Comparison of ENCODE assay signal across 7 cellular contexts in genomic region chr4:173608632-173609031, GRCh38.
A peak's percentile ranks its signal among the peaks of the same experiment; 100 is the strongest.
DNase-seq lines count a peak whose midpoint lies in the region; ATAC-seq and TF ChIP-seq lines count a peak whose summit lies in the region.
"Not testable (repeated sequence)": the region's sequence is repeated elsewhere in the genome, so short reads cannot be mapped to it uniquely, and the experiment has no call there.

No MANE protein-coding gene starts in this region.

- TF ChIP-seq CTCF in WTC11 (IDR thresholded peaks at IDR 0.05); left ventricle myocardium inferior (IDR thresholded peaks at IDR 0.05; ENCODE audit: borderline replicate concordance); neural crest cell (conservative IDR thresholded peaks at IDR 0.05): not testable (repeated sequence)

- not testable (repeated sequence) for H3K36me3 Mint-ChIP-seq in WTC11; neural crest cell (ENCODE audit: low read depth)

- DNase-seq in DMS53 (lab: John Stamatoyannopoulos, UW) (peak; percentile 41), NCI-H748 (lab: John Stamatoyannopoulos, UW; ENCODE audit: unreplicated experiment) (peak; percentile 83), WTC11 (ENCODE audit: low spot score) (peak; percentile 84), neural crest cell (ENCODE audit: low read depth, low spot score) (peak; percentile 20)
- DNase-seq in left ventricle myocardium inferior = not testable (repeated sequence)

- not testable (repeated sequence) for H3K36me3 ChIP-seq in HUES48 (ENCODE audit: control insufficient read depth, insufficient read depth, low read length); left ventricle myocardium inferior; iPS-20b (ENCODE audit: insufficient read depth, low read depth, low read length)

- peak overlapping the region; percentile 28 for H3K27ac ChIP-seq in HUES48 (ENCODE audit: low read depth, low read length)
- H3K27ac ChIP-seq in left ventricle myocardium inferior (replicated peaks); iPS-20b (ENCODE audit: low read length): not testable (repeated sequence)

- peaks cover 12% of the 10 kb centered on the region for H3K27me3 Mint-ChIP-seq in WTC11 (ENCODE audit: low read depth)
- H3K27me3 Mint-ChIP-seq in neural crest cell (ENCODE audit: low read depth) = peaks cover 18% of the 10 kb centered on the region

- not testable (repeated sequence) for H3K4me1 ChIP-seq in HUES48 (ENCODE audit: control insufficient read depth, insufficient read depth, low read length); left ventricle myocardium inferior; iPS-20b (ENCODE audit: insufficient read depth, low read length)

- H3K4me3 Mint-ChIP-seq in WTC11 (peak overlapping the region; percentile 73), neural crest cell (peak overlapping the region; percentile 83)

- POLR2A ChIA-PET in WTC11 (lab: Charles Lee) = not testable (repeated sequence)

- peaks cover 18% of the 10 kb centered on the region for H3K9me3 Mint-ChIP-seq in WTC11
- H3K9me3 Mint-ChIP-seq in neural crest cell = not testable (repeated sequence)

- H3K27ac Mint-ChIP-seq in WTC11 = peak overlapping the region; percentile 82
- H3K27ac Mint-ChIP-seq in neural crest cell (ENCODE audit: unreplicated experiment) = not testable (repeated sequence)

- intact Hi-C loops in left ventricle myocardium inferior (cut with micrococcal nuclease) = not testable (repeated sequence)

- H3K4me1 Mint-ChIP-seq in WTC11 = peaks cover 16% of the 10 kb centered on the region
- not testable (repeated sequence) for H3K4me1 Mint-ChIP-seq in neural crest cell

- H3K4me3 ChIP-seq in HUES48 (ENCODE audit: low read depth, low read length) = peak overlapping the region; percentile 68
- H3K4me3 ChIP-seq in left ventricle myocardium inferior = peak overlapping the region; percentile 23
- H3K4me3 ChIP-seq in iPS-20b (ENCODE audit: low read length) = peak overlapping the region; percentile 69

- CTCF ChIA-PET in WTC11 (lab: Charles Lee) = interaction anchor here (1.1 to 1.4 kb wide), 2 partner anchors 34 to 144 kb away, joined by 4 to 5 read pairs; no protein-coding TSS in a partner anchor

- peak overlapping the region; percentile 41 for H3K9ac ChIP-seq in HUES48 (ENCODE audit: low read depth, low read length)
- H3K9ac ChIP-seq in iPS-20b (ENCODE audit: low read depth, low read length) = peak overlapping the region; percentile 73

- not testable (repeated sequence) for H3K27me3 ChIP-seq in HUES48 (ENCODE audit: control insufficient read depth, insufficient read depth, low read length); left ventricle myocardium inferior (ENCODE audit: low read depth); iPS-20b (ENCODE audit: insufficient read depth, low read length)

- not testable (repeated sequence) for ATAC-seq in WTC11

- H3K9me3 ChIP-seq in HUES48 (ENCODE audit: control insufficient read depth, insufficient read depth, low read length); iPS-20b (ENCODE audit: insufficient read depth, low read depth, low read length): not testable (repeated sequence)
- peaks cover 11% of the 10 kb centered on the region for H3K9me3 ChIP-seq in left ventricle myocardium inferior (replicated peaks)

TF ChIP-seq in WTC11, 78 proteins besides CTCF, POLR2A, EP300 and RAD21:
- TF ChIP-seq FOXP4 (CRISPR knock-in tag; IDR thresholded peaks at IDR 0.05) (peak; percentile 91), FOXK1 (CRISPR knock-in tag; IDR thresholded peaks at IDR 0.05) (peak; percentile 93), FOXP1 (CRISPR knock-in tag; IDR thresholded peaks at IDR 0.05; ENCODE audit: borderline replicate concordance) (peak; percentile 56; the same call in 1 of the 2 replicates), ZNF281 (CRISPR knock-in tag; IDR thresholded peaks at IDR 0.05) (peak; percentile 97), AFF4 (CRISPR knock-in tag; IDR thresholded peaks at IDR 0.05; ENCODE audit: borderline replicate concordance) (0 out of 2 replicates have a peak, but pooled peaks have one; percentile 33)
